Comparison of ENCODE assay signal across 8 cellular contexts in genomic region chr22:37498289-37498909, GRCh38. TPM values are rescaled to one million over a fixed set of nuclear protein-coding genes. Genes with fewer than 3 reads are reported as not detected.
DNase-seq lines count a peak whose midpoint lies in the region; ATAC-seq and TF ChIP-seq lines count a peak whose summit lies in the region.

No MANE protein-coding gene starts in this region.

- POLR2A ChIA-PET in BJ (lab: Charles Lee), result no interaction called here

- CTCF ChIA-PET in BJ (lab: Yijun Ruan, JAX), result interaction anchor here (1.3 to 2.9 kb wide), 3 partner anchors 10 to 26 kb away, joined by 3 to 12 read pairs (median 11); no protein-coding TSS in a partner anchor

- peaks cover 40% of the 10 kb centered on the region for H3K4me1 Mint-ChIP-seq in GM23338
- peaks cover 54% of the 10 kb centered on the region for H3K4me1 Mint-ChIP-seq in nephron progenitor cell

- no peaks in the 10 kb centered on the region for H4K20me1 ChIP-seq in GM23338 (replicated peaks; ENCODE audit: insufficient read depth)

- no peaks in the 10 kb centered on the region for H3K79me2 ChIP-seq in GM23338 (replicated peaks; ENCODE audit: insufficient read depth)

- intact Hi-C loops in body of pancreas (cut with DNase I), result no loop called here

- no peak overlapping the region for H3K27ac Mint-ChIP-seq in GM23338
- no peak overlapping the region for H3K27ac Mint-ChIP-seq in nephron progenitor cell

- no peak for TF ChIP-seq POLR2A in body of pancreas (IDR thresholded peaks at IDR 0.05)

- H3K4me1 ChIP-seq in GM23338 (ENCODE audit: insufficient read depth) (peaks cover 9% of the 10 kb centered on the region; the same call in 1 of the 2 replicates), body of pancreas (peaks cover 50% of the 10 kb centered on the region)

- no peaks in the 10 kb centered on the region; the same call in 1 of the 2 replicates for H3K36me3 ChIP-seq in BJ (ENCODE audit: control insufficient read depth, insufficient read depth, low read length)
- no peaks in the 10 kb centered on the region for H3K36me3 ChIP-seq in GM23338 (ENCODE audit: insufficient read depth)
- H3K36me3 ChIP-seq in body of pancreas (replicated peaks in 1 of 2; ENCODE audit: insufficient read depth in 1 of 2, low read depth in 2 of 2), result no peaks in the 10 kb centered on the region

- TF ChIP-seq CTCF in BJ (IDR thresholded peaks at IDR 0.05; ENCODE audit: insufficient read depth, low read depth, low read length), result 0 out of 2 replicates have a peak, but pooled peaks have one; percentile 15
- TF ChIP-seq CTCF in GM23338 (conservative IDR thresholded peaks at IDR 0.05; ENCODE audit: low read depth in 2 of 2), result peak; percentile 79 to 97
- peak; percentile 44 to 75 (median 66) for TF ChIP-seq CTCF in body of pancreas (IDR thresholded peaks at IDR 0.05)
- peak; percentile 67 for TF ChIP-seq CTCF in nephron progenitor cell (IDR thresholded peaks at IDR 0.05)

- WGBS in body of pancreas, 2 donors, result 30 to 43% methylated on average over 2 to 15 of the region's 15 CpGs

- no peaks in the 10 kb centered on the region for H3K9me3 ChIP-seq in body of pancreas

- DNase-seq in BJ (ENCODE audit: low read depth) (no peak), GM23338 (ENCODE audit: low spot score) (peak; percentile 92), T-helper 9 cell (peak; percentile 63), body of pancreas (peak; percentile 63 to 80 (median 66)), nephron progenitor cell (peak; percentile 75), kidney glomerular epithelial cell (lab: John Stamatoyannopoulos, UW) (no peak), hepatic stellate cell (ENCODE audit: low spot score) (no peak)

- 0 out of 2 replicates have a peak, but pooled peaks cover 4% of the 10 kb centered on the region for H3F3A ChIP-seq in GM23338 (replicated peaks; ENCODE audit: low read depth)

- no peak overlapping the region for H2AFZ ChIP-seq in GM23338

- H3K27ac ChIP-seq in GM23338 (ENCODE audit: low read depth) (no peak overlapping the region), body of pancreas (no peak overlapping the region)

- ATAC-seq in GM23338 (peak; percentile 90), body of pancreas (no peak), GM19397 (IDR thresholded peaks at IDR 0.05; ENCODE audit: unreplicated experiment) (no peak)

- peaks cover 15% of the 10 kb centered on the region for H3K27me3 Mint-ChIP-seq in GM23338 (ENCODE audit: insufficient read depth, low read depth, poor library complexity)
- H3K27me3 Mint-ChIP-seq in nephron progenitor cell (ENCODE audit: low read depth, poor library complexity), result peaks cover 3% of the 10 kb centered on the region

- H3K4me2 ChIP-seq in GM23338, result no peak overlapping the region

- H3K27me3 ChIP-seq in BJ (ENCODE audit: control insufficient read depth, insufficient read depth, low read length), result no peaks in the 10 kb centered on the region
- H3K27me3 ChIP-seq in GM23338 (ENCODE audit: insufficient read depth), result no peaks in the 10 kb centered on the region
- no peaks in the 10 kb centered on the region for H3K27me3 ChIP-seq in body of pancreas

- H3K4me3 Mint-ChIP-seq in GM23338 (no peak overlapping the region), nephron progenitor cell (no peak overlapping the region)

- H3K9me3 Mint-ChIP-seq in GM23338 (no peaks in the 10 kb centered on the region), nephron progenitor cell (no peaks in the 10 kb centered on the region)

- no peaks in the 10 kb centered on the region for H3K9me2 ChIP-seq in GM23338 (ENCODE audit: insufficient read depth)

- no peaks in the 10 kb centered on the region for H3K36me3 Mint-ChIP-seq in GM23338 (ENCODE audit: low read depth)
- H3K36me3 Mint-ChIP-seq in nephron progenitor cell (ENCODE audit: low read depth), result peaks cover 4% of the 10 kb centered on the region

- H3K4me3 ChIP-seq in BJ (ENCODE audit: low read depth, low read length), result no peak overlapping the region
- no peak overlapping the region for H3K4me3 ChIP-seq in GM23338
- no peak overlapping the region for H3K4me3 ChIP-seq in body of pancreas

TF ChIP-seq in GM23338, 12 proteins besides CTCF, POLR2A, EP300 and RAD21:
- TF ChIP-seq EZH2 (IDR thresholded peaks at IDR 0.05; ENCODE audit: low read depth, unreplicated experiment) (no peak), NANOG (IDR thresholded peaks at IDR 0.05; ENCODE audit: borderline replicate concordance) (no peak), POLR2AphosphoS5 (IDR thresholded peaks at IDR 0.05; ENCODE audit: low read depth) (no peak), CREB1 (CRISPR knock-in tag; IDR thresholded peaks at IDR 0.05; ENCODE audit: low read depth) (no peak), ZNF114 (CRISPR knock-in tag; IDR thresholded peaks at IDR 0.05) (0 out of 2 replicates have a peak, but pooled peaks have one; percentile 14), EZH2phosphoT487 (IDR thresholded peaks at IDR 0.05; ENCODE audit: unreplicated experiment) (no peak), ETS1 (IDR thresholded peaks at IDR 0.05) (no peak)
TF ChIP-seq in GM23338: peak in this region for 1.

RNA-seq across cellular contexts. Expression of gene MFNG, which starts 12.2 kb away (rescaled TPM):
- polyA plus RNA-seq in BJ (2011; rRNA removed) (not detected in 2 replicates), GM23338 (2016; fragmentation: Nextera tagmentation; extraction: Ambion mirVana) (1.1 and 1.4 TPM in 2 replicates)
- not detected in 2 replicates for polyA minus RNA-seq in BJ (2011; rRNA and poly(A)+ RNA removed)
- 1.9 and 3.8 TPM in 2 replicates for total RNA-seq in GM23338 (2014; rRNA removed; shearing (Covaris generic))
- total RNA-seq in body of pancreas, result 1 to 10 TPM; 3.0 to 7.3 TPM

RNA-seq across cellular contexts. Expression of gene CARD10, which starts 20.8 kb away (rescaled TPM):
- polyA plus RNA-seq in BJ (2011; rRNA removed), result 2.3 and 4.5 TPM in 2 replicates
- polyA minus RNA-seq in BJ (2011; rRNA and poly(A)+ RNA removed), result 3.6 and 3.9 TPM in 2 replicates
- 17.0 and 17.2 TPM in 2 replicates for total RNA-seq in GM23338 (2014; rRNA removed; shearing (Covaris generic))
- 5.4 and 5.8 TPM in 2 replicates for polyA plus RNA-seq in GM23338 (2016; fragmentation: Nextera tagmentation; extraction: Ambion mirVana)
- 10 to 100 TPM; 17.4 to 28.7 TPM for total RNA-seq in body of pancreas

Comparison
In these comparisons a context has a peak if more than half of its experiments do, and no peak if none do; other contexts are left out.
1. DNase-seq: peak in GM23338 (single experiment), T-helper 9 cell (single experiment), body of pancreas (4 of 4) and nephron progenitor cell (single experiment); none in BJ (single experiment), kidney glomerular epithelial cell (single experiment) and hepatic stellate cell (single experiment).
2. CTCF ChIP-seq: peak in every context shown above with its lines; median percentile 88 in GM23338; 67 in nephron progenitor cell; 66 in body of pancreas; 15 in BJ.